Comparison of ENCODE assay signal across 8 cellular contexts in the genomic region with DNA sequence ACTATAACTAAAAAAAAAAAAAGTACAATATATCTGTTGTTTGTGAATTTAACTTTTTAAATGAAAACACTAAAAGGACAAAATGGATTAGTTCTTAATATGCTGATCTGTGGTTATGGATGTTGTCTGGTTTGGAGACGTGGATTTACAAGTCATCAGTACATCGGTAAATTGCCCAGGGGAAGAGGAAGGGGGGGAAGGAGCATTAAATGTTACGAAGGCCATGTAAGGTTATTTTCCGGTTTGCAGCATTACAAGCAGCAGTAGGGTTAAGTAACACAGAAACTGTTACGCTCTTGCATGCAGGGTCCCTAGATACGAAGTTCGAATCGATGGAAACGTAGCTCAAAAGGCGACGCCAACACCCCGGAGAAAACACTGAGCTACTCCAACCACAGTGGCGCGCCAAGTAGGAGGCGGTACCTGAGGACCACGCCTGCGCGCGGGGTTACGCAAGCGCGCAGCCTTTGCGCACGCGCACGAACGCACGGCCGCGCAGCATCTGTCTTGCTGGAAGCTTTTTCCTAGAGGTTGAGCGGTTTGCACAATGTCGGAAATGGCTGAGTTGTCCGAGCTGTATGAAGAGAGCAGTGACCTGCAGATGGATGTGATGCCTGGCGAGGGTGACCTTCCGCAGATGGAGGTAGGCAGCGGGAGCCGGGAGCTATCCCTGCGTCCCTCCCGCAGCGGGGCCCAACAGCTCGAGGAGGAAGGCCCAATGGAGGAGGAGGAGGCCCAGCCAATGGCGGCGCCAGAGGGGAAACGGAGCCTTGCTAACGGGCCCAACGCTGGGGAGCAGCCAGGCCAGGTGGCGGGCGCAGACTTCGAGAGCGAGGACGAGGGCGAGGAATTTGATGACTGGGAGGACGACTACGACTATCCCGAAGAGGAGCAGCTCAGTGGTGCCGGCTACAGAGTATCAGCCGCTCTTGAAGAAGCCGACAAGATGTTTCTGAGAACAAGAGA. TPM values are rescaled to one million over a fixed set of nuclear protein-coding genes. Genes with fewer than 3 reads are reported as not detected.
DNase-seq lines count a peak whose midpoint lies in the region; TF ChIP-seq lines count a peak whose summit lies in the region.

A gene with protein sequence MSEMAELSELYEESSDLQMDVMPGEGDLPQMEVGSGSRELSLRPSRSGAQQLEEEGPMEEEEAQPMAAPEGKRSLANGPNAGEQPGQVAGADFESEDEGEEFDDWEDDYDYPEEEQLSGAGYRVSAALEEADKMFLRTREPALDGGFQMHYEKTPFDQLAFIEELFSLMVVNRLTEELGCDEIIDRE (plus strand): TSS at position 505 of the 966 bp plus-strand sequence. CDS start 43 bp downstream, at position 548.

- no peak within 1 kb of the TSS for H3K23ac ChIP-seq in H9 (ENCODE audit: insufficient read length, low read depth, low read length)

- no peaks in the 10 kb centered on the region for H3K27me3 ChIP-seq in H9 (ENCODE audit: insufficient read depth, low read length)
- no peaks in the 10 kb centered on the region for H3K27me3 ChIP-seq in MG63
- H3K27me3 ChIP-seq in neural cell (ENCODE audit: insufficient read depth, low read depth, low read length) = no peaks in the 10 kb centered on the region
- H3K27me3 ChIP-seq in stomach smooth muscle (ENCODE audit: control insufficient read depth in 1 of 2, insufficient read depth in 2 of 2, low read length in 2 of 2) = no peaks in the 10 kb centered on the region

- H3K79me2 ChIP-seq in H9 (ENCODE audit: insufficient read depth, low read length) = peaks cover 4% of the 10 kb centered on the region; the same call in 1 of the 2 replicates
- peaks cover 22% of the 10 kb centered on the region for H3K79me2 ChIP-seq in neural cell (replicated peaks; ENCODE audit: insufficient read depth, low read length)

- peaks cover 6% of the 10 kb centered on the region for H3K27me3 Mint-ChIP-seq in H9 (ENCODE audit: low read depth)

- no peak for TF ChIP-seq CTCF in H9 (conservative IDR thresholded peaks at IDR 0.05)
- no peak for TF ChIP-seq CTCF in fibroblast of villous mesenchyme (IDR thresholded peaks at IDR 0.05; ENCODE audit: insufficient read depth, low read depth, low read length)
- peak; percentile 39 for TF ChIP-seq CTCF in neural cell (IDR thresholded peaks at IDR 0.05; ENCODE audit: poor library complexity, severe bottlenecking)

- DNase-seq in ELR (ENCODE audit: low read depth) (peak; percentile 93), H9 (peak; percentile 94), MG63 (peak; percentile 92), SIG-M5 (lab: John Stamatoyannopoulos, UW) (peak; percentile 80), activated gamma-delta T cell (lab: John Stamatoyannopoulos, UW) (peak; percentile 81), fibroblast of villous mesenchyme (ENCODE audit: low read depth) (peak; percentile 96)

- no peak within 1 kb of the TSS for H4K91ac ChIP-seq in H9 (ENCODE audit: insufficient read length, low read depth, low read length)

- no peaks in the 10 kb centered on the region for H3K79me1 ChIP-seq in H9 (ENCODE audit: insufficient read depth, low read depth, low read length, poor library complexity, severe bottlenecking)

- H2AK5ac ChIP-seq in H9 (ENCODE audit: insufficient read length, low read length) = no peak within 1 kb of the TSS

- peaks cover 9 to 22% of the 10 kb centered on the region in 2 experiments for H3K4me1 Mint-ChIP-seq in H9

- no peaks in the 10 kb centered on the region for H4K20me1 ChIP-seq in H9 (ENCODE audit: control insufficient read depth, insufficient read depth, insufficient read length)
- H4K20me1 ChIP-seq in neural cell (ENCODE audit: insufficient read depth) = no peaks in the 10 kb centered on the region

- H3K4me3 ChIP-seq in MG63 = peak within 1 kb of the TSS; percentile 77
- H3K4me3 ChIP-seq in fibroblast of villous mesenchyme (ENCODE audit: low read depth, low read length) = peak within 1 kb of the TSS; percentile 91
- H3K4me3 ChIP-seq in neural cell (ENCODE audit: low read length) = peak within 1 kb of the TSS; percentile 70
- peak within 1 kb of the TSS; percentile 97 to 98 for H3K4me3 ChIP-seq in stomach smooth muscle (ENCODE audit: low read length in 2 of 2)

- H2BK5ac ChIP-seq in H9 (ENCODE audit: insufficient read length, low read length) = no peak within 1 kb of the TSS

- H3K23me2 ChIP-seq in H9 (ENCODE audit: insufficient read length, low read depth, low read length, poor library complexity, severe bottlenecking) = no peaks in the 10 kb centered on the region

- peaks cover 0 to 7% (median 0%) of the 10 kb centered on the region in 3 experiments; a peak in 2 of 7 replicates for H3K36me3 Mint-ChIP-seq in H9 (ENCODE audit: insufficient read depth in 1 of 3, low read depth in 3 of 3)

- H3K4me1 ChIP-seq in H9 (ENCODE audit: insufficient read depth, low read length) (no peaks in the 10 kb centered on the region), stomach smooth muscle (ENCODE audit: control insufficient read depth, insufficient read depth, low read length) (peaks cover 12% of the 10 kb centered on the region)

- no peak within 1 kb of the TSS for H4K8ac ChIP-seq in H9 (replicated peaks; ENCODE audit: insufficient read length, low read depth, low read length)

- peak; percentile 57 for TF ChIP-seq RAD21 in neural cell (conservative IDR thresholded peaks at IDR 0.05)

- peak within 1 kb of the TSS; percentile 58 for H3K9ac ChIP-seq in H9 (ENCODE audit: extremely low read depth, insufficient read length, low read length)
- peak within 1 kb of the TSS; percentile 93 for H3K9ac ChIP-seq in neural cell (ENCODE audit: low read length)
- peak within 1 kb of the TSS; percentile 94 to 97 for H3K9ac ChIP-seq in stomach smooth muscle (ENCODE audit: low read length in 2 of 2)

- no CpG with 5 or more reads among the region's 58 CpGs for whole genome bisulfite sequencing in H9 (ENCODE audit: extremely low coverage, insufficient read length, low lambda C conversion rate)

- H3K36me3 ChIP-seq in MG63 (no peaks in the 10 kb centered on the region; the same call in 1 of the 2 replicates), neural cell (ENCODE audit: insufficient read depth, low read length) (peaks cover 5% of the 10 kb centered on the region), stomach smooth muscle (ENCODE audit: control insufficient read depth in 2 of 2, insufficient read depth in 2 of 2, low read length in 2 of 2) (no peaks in the 10 kb centered on the region)

- H3K56ac ChIP-seq in H9 (ENCODE audit: insufficient read length, low read depth, low read length) = no peak within 1 kb of the TSS

- no peak within 1 kb of the TSS; the same call in 1 of the 2 replicates for H3K4ac ChIP-seq in H9 (ENCODE audit: low read depth, low read length)

- H3T11ph ChIP-seq in H9 (ENCODE audit: low read length) = no peak within 1 kb of the TSS

- no peak within 1 kb of the TSS for H2BK15ac ChIP-seq in H9 (ENCODE audit: low read depth, low read length)

- H3K9me3 ChIP-seq in H9 (ENCODE audit: control insufficient read depth, low read depth, low read length) (no peaks in the 10 kb centered on the region), MG63 (no peaks in the 10 kb centered on the region), neural cell (ENCODE audit: low read length) (no peaks in the 10 kb centered on the region), stomach smooth muscle (ENCODE audit: control insufficient read depth in 2 of 2, low read length in 2 of 2) (no peaks in the 10 kb centered on the region)

- H4K5ac ChIP-seq in H9 (ENCODE audit: insufficient read length, low read depth, low read length) = no peak within 1 kb of the TSS

- H3K27ac ChIP-seq in H9 (ENCODE audit: insufficient read length, low read depth, low read length) = peak within 1 kb of the TSS; percentile 38
- H3K27ac ChIP-seq in neural cell (ENCODE audit: low read length) = peak within 1 kb of the TSS; percentile 96
- peak within 1 kb of the TSS; percentile 94 for H3K27ac ChIP-seq in stomach smooth muscle (ENCODE audit: low read length)

- TF ChIP-seq EP300 in neural cell (conservative IDR thresholded peaks at IDR 0.05; ENCODE audit: poor library complexity, severe bottlenecking) = peak; percentile 19

- no peak within 1 kb of the TSS for H2BK20ac ChIP-seq in H9 (ENCODE audit: low read depth, low read length, poor library complexity, severe bottlenecking)

- H2AFZ ChIP-seq in H9 (ENCODE audit: low read length) (no peak within 1 kb of the TSS), neural cell (ENCODE audit: low read depth, low read length) (peak within 1 kb of the TSS; percentile 73)

- H3F3A ChIP-seq in neural cell (ENCODE audit: insufficient read depth, low read length, poor library complexity, severe bottlenecking) = no peaks in the 10 kb centered on the region

- H3K9me3 Mint-ChIP-seq in H9 = no peaks in the 10 kb centered on the region; a peak in 1 of 5 replicates

- H2BK12ac ChIP-seq in H9 (ENCODE audit: insufficient read length, low read depth, low read length) = no peak within 1 kb of the TSS

- H3K9me2 ChIP-seq in neural cell (ENCODE audit: insufficient read depth, low read length) = no peaks in the 10 kb centered on the region

- H3K18ac ChIP-seq in H9 (ENCODE audit: insufficient read length, low read depth, low read length) = peak within 1 kb of the TSS; percentile 25

- H3K27ac Mint-ChIP-seq in H9 = peak within 1 kb of the TSS; percentile 99

- H3K4me2 ChIP-seq in H9 (ENCODE audit: insufficient read depth, insufficient read length, low read length) = peak within 1 kb of the TSS; percentile 54
- peak within 1 kb of the TSS; percentile 76 for H3K4me2 ChIP-seq in neural cell (ENCODE audit: low read length)

- H3K14ac ChIP-seq in H9 (ENCODE audit: insufficient read depth, low read length) = peak within 1 kb of the TSS; percentile 30

- peak within 1 kb of the TSS; percentile 97 to 98 for H3K4me3 Mint-ChIP-seq in H9

- H2BK120ac ChIP-seq in H9 (ENCODE audit: low read depth, low read length, poor library complexity, severe bottlenecking) = no peak within 1 kb of the TSS

TF ChIP-seq in neural cell, 6 proteins besides CTCF, POLR2A, EP300 and RAD21 (continues in another document):
- TF ChIP-seq TAF1 (IDR thresholded peaks at IDR 0.05; ENCODE audit: low read depth) = peak; percentile 97

RNA-seq across cellular contexts. Expression of the gene that starts here (rescaled TPM):
- total RNA-seq in H9 (2021) (112 and 113 TPM in 2 replicates), fibroblast of villous mesenchyme (191 and 224 TPM in 2 replicates)
- total RNA-seq in MG63 (2014; rRNA removed; shearing (Covaris generic); ENCODE audit: low replicate concordance) = 221 and 272 TPM in 2 replicates
- polyA plus RNA-seq in neural cell = 476 and 530 TPM in 2 replicates
- 299 and 302 TPM in 2 replicates for polyA minus RNA-seq in neural cell

Comparison
In these comparisons a context has a peak if more than half of its experiments do, and no peak if none do; other contexts are left out.
1. Peak in every context shown above with its lines: DNase-seq, H3K4me3 ChIP-seq and H3K27ac ChIP-seq.
2. H3K27ac ChIP-seq: peak in every context shown above with its lines; median percentile 96 in neural cell; 94 in stomach smooth muscle; 38 in H9.